1 cellular context compared by ENCODE assay signal in genomic region chr1:35558374-35559316, GRCh38.
A peak's percentile ranks its signal among the peaks of the same experiment; 100 is the strongest.
TF ChIP-seq lines count a peak whose summit lies in the region.

No MANE protein-coding gene starts in this region.

TF ChIP-seq in GM12878, 131 proteins besides CTCF, POLR2A, EP300 and RAD21:
- TF ChIP-seq ESRRA (IDR thresholded peaks at IDR 0.05; ENCODE audit: low read length) (no peak), EGR1 (IDR thresholded peaks at IDR 0.05; ENCODE audit: borderline replicate concordance in 1 of 2, low read depth in 2 of 2, low read length in 2 of 2) (peak in 1 of 2 experiments; percentile 64; a peak in 2 of 3 replicates), ZSCAN29 (IDR thresholded peaks at IDR 0.05) (no peak), HDAC6 (IDR thresholded peaks at IDR 0.05; ENCODE audit: unreplicated experiment) (no peak), NBN (IDR thresholded peaks at IDR 0.05) (no peak), SUZ12 (IDR thresholded peaks at IDR 0.05; ENCODE audit: unreplicated experiment) (no peak)
TF ChIP-seq in GM12878: peak in this region for 1.
